30 cellular contexts compared by ENCODE assay signal in the genomic region with DNA sequence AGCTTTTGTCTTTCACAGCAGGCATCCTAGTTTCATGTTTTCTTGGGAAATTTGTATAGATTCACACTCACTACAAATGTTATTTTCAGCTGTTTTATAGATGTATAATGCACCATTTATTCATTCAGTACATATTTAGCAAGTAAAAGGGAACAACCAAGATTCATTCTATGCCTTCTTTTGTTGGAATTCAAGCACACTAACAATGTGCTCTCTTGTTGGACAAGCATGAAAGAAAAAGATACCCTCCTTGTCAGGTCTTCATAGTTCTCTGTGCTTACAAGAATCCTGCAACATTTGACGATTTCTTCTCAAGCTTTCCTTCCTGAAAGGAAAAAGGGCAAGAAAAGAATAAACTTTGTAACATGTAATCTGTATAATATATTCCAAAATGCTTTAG.
"Had no signal": no experiment of that assay in that cellular context is flagged by ENCODE, and none has a peak within 500 bp of the region (broad histone marks: within the 10 kb centered on the region; RNA-seq: fewer than 3 reads in every experiment).

No MANE protein-coding gene starts in this region.

- H3K9me3 Mint-ChIP-seq: activated naive CD8-positive, alpha-beta T cell treated with anti-CD3 and anti-CD28 coated beads for 36 hours; T-helper 2 cell treated with Interferon-gamma antibody and Interleukin-4, amounts not matched to agents 5 μg/mL and 100 μg/mL, for 36 hours had no signal

- H3K36me3 Mint-ChIP-seq: activated naive CD8-positive, alpha-beta T cell treated with anti-CD3 and anti-CD28 coated beads for 36 hours; natural killer cell treated with Interleukin-12 subunit alpha and Interleukin-12 subunit beta and Interleukin-15 and Interleukin-18, amount 100 ng/mL, for 72 hours had no signal

- H3K27ac Mint-ChIP-seq: activated naive CD8-positive, alpha-beta T cell treated with anti-CD3 and anti-CD28 coated beads for 36 hours; natural killer cell treated with Interleukin-12 subunit alpha and Interleukin-12 subunit beta and Interleukin-15 and Interleukin-18, amount 100 ng/mL, for 72 hours; T-helper 2 cell treated with Interferon-gamma antibody and Interleukin-4, amounts not matched to agents 5 μg/mL and 100 μg/mL, for 36 hours had no signal

- ATAC-seq: heart right ventricle; left lobe of liver; lower lobe of right lung; natural killer cell treated with Interleukin-12 subunit alpha and Interleukin-12 subunit beta and Interleukin-15 and Interleukin-18, amount 100 ng/mL, for 72 hours; sciatic nerve; stimulated activated naive CD8-positive, alpha-beta T cell treated with anti-CD3 and anti-CD28 coated beads, Interleukin-15, Interleukin-2, amounts not matched to agents 100 U/mL and 50 U/mL, for 24 hours had no signal

- H3K27ac ChIP-seq: ascending aorta, brain microvascular endothelial cell, heart right ventricle, lower lobe of right lung, neutrophil, skin epidermis, thyroid gland, VCaP had no signal

- H3K4me3 Mint-ChIP-seq: activated naive CD8-positive, alpha-beta T cell treated with anti-CD3 and anti-CD28 coated beads for 36 hours; natural killer cell treated with Interleukin-12 subunit alpha and Interleukin-12 subunit beta and Interleukin-15 and Interleukin-18, amount 100 ng/mL, for 72 hours; T-helper 2 cell treated with Interferon-gamma antibody and Interleukin-4, amounts not matched to agents 5 μg/mL and 100 μg/mL, for 36 hours had no signal

- H3K4me1 Mint-ChIP-seq: activated naive CD8-positive, alpha-beta T cell treated with anti-CD3 and anti-CD28 coated beads for 36 hours had no signal

- H3K27me3 Mint-ChIP-seq: natural killer cell treated with Interleukin-12 subunit alpha and Interleukin-12 subunit beta and Interleukin-15 and Interleukin-18, amount 100 ng/mL, for 72 hours had no signal

- DNase-seq: activated CD4-positive, alpha-beta T cell treated with anti-CD3 and anti-CD28 coated beads for 4 hours; activated CD4-positive, alpha-beta T cell treated with anti-CD3 and anti-CD28 coated beads, Interleukin-2, amount 50 U/mL, for 4 hours; activated effector memory CD4-positive, alpha-beta T cell treated with Interleukin-2 at 50 U/mL for 16 hours; activated naive CD4-positive, alpha-beta T cell treated with Interleukin-2 at 50 U/mL for 16 hours; activated naive CD8-positive, alpha-beta T cell treated with anti-CD3 and anti-CD28 coated beads for 36 hours; activated T-cell treated with anti-CD3 and anti-CD28 coated beads for 4 hours; adrenal gland; brain microvascular endothelial cell; central memory CD4-positive, alpha-beta T cell; dermis blood vessel endothelial cell; effector CD8-positive, alpha-beta T cell; heart right ventricle; kidney glomerular epithelial cell; lower lobe of right lung; mesenchymal stem cell; retina; stimulated activated CD4-positive, alpha-beta T cell treated with anti-CD3 and anti-CD28 coated beads, Interleukin-12 subunit alpha, Interleukin-12 subunit beta, amount 100 ng/mL, for 4 hours; stimulated activated CD4-positive, alpha-beta T cell treated with anti-CD3 and anti-CD28 coated beads, Interleukin-4, amount 100 ng/mL, for 1 hour; stimulated activated naive CD8-positive, alpha-beta T cell treated with anti-CD3 and anti-CD28 coated beads, Interleukin-15, Interleukin-2, amounts not matched to agents 100 U/mL and 50 U/mL, for 24 hours; T-helper 1 cell; thyroid gland had no signal

- FAIRE-seq: colon had no signal
